32 cellular contexts compared by ENCODE assay signal in genomic region chr3:142914286-142914811, GRCh38. TPM values are rescaled to one million over a fixed set of nuclear protein-coding genes. Genes with fewer than 3 reads are reported as not detected.
"Had no signal": no experiment of that assay in that cellular context is flagged by ENCODE, and none has a peak within 500 bp of the region (broad histone marks: within the 10 kb centered on the region; RNA-seq: fewer than 3 reads in every experiment).

No MANE protein-coding gene starts in this region.

- H3K27ac Mint-ChIP-seq: activated CD8-positive, alpha-beta T cell treated with anti-CD3 and anti-CD28 coated beads for 36 hours; activated naive CD8-positive, alpha-beta T cell treated with anti-CD3 and anti-CD28 coated beads for 36 hours; activated T-cell treated with anti-CD3 and anti-CD28 coated beads, Interleukin-2, amount 50 U/mL, for 72 hours; activated T-helper 17 cell treated with anti-CD3 and anti-CD28 coated beads, Interleukin-2, amount 50 U/mL, for 72 hours; IgD-negative memory B cell; T-helper 1 cell treated with Interleukin-12 subunit alpha and Interleukin-12 subunit beta and Interleukin-4 antibody, amounts not matched to agents 30 μg/mL and 1 μg/mL, for 36 hours; T-helper 2 cell treated with Interferon-gamma antibody and Interleukin-4, amounts not matched to agents 5 μg/mL and 100 μg/mL, for 36 hours had no signal

- H3K9ac ChIP-seq: SK-N-SH had no signal

- FAIRE-seq: TTC549 had no signal

- H3K4me1 Mint-ChIP-seq: activated naive CD8-positive, alpha-beta T cell treated with anti-CD3 and anti-CD28 coated beads for 36 hours; activated T-helper 17 cell treated with anti-CD3 and anti-CD28 coated beads, Interleukin-2, amount 50 U/mL, for 72 hours had no signal

- H3K4me3 ChIP-seq: Peyer's patch, SJSA1 had no signal

- H3K27ac ChIP-seq: brain microvascular endothelial cell, Peyer's patch, SJSA1 had no signal

- H3K36me3 Mint-ChIP-seq: activated naive CD8-positive, alpha-beta T cell treated with anti-CD3 and anti-CD28 coated beads for 36 hours; IgD-negative memory B cell had no signal

- ATAC-seq: activated CD8-positive, alpha-beta T cell treated with anti-CD3 and anti-CD28 coated beads for 36 hours; activated T-cell treated with anti-CD3 and anti-CD28 coated beads, Interleukin-2, amount 50 U/mL, for 72 hours; activated T-helper 17 cell treated with anti-CD3 and anti-CD28 coated beads, Interleukin-2, amount 50 U/mL, for 72 hours; PC-3 had no signal

- DNase-seq: activated CD8-positive, alpha-beta T cell treated with anti-CD3 and anti-CD28 coated beads for 36 hours; activated effector memory CD4-positive, alpha-beta T cell treated with anti-CD3 and anti-CD28 coated beads, Interleukin-2, amount 50 U/mL, for 16 hours; activated naive CD4-positive, alpha-beta T cell; activated naive CD4-positive, alpha-beta T cell treated with anti-CD3 and anti-CD28 coated beads, Interleukin-2, amount 50 U/mL, for 16 hours; activated naive CD8-positive, alpha-beta T cell treated with anti-CD3 and anti-CD28 coated beads for 36 hours; activated T-cell treated with anti-CD3 and anti-CD28 coated beads, Interleukin-2, amount 50 U/mL, for 1 hour; activated T-cell treated with anti-CD3 and anti-CD28 coated beads, Interleukin-2, amount 50 U/mL, for 72 hours; amniotic stem cell; aorta; brain microvascular endothelial cell; central memory CD4-positive, alpha-beta T cell; KG1; NCI-H1105; NCI-H1417 treated with DMSO at 0.1 percent for 48 hours; NCI-H187 treated with DMSO at 0.1 percent for 48 hours; NCI-H2081; NCI-H226; NCI-H446 treated with DMSO at 0.1 percent for 48 hours; NCI-H524; PC-3; Peyer's patch; RPMI8226; SHP77 treated with DMSO at 0.1 percent for 48 hours; SK-N-SH had no signal

- H3K9me3 ChIP-seq: Peyer's patch, SJSA1, SK-N-SH had no signal

- H3K9me3 Mint-ChIP-seq: activated CD8-positive, alpha-beta T cell treated with anti-CD3 and anti-CD28 coated beads for 36 hours; activated naive CD8-positive, alpha-beta T cell treated with anti-CD3 and anti-CD28 coated beads for 36 hours; activated T-cell treated with anti-CD3 and anti-CD28 coated beads, Interleukin-2, amount 50 U/mL, for 72 hours; IgD-negative memory B cell; T-helper 1 cell treated with Interleukin-12 subunit alpha and Interleukin-12 subunit beta and Interleukin-4 antibody, amounts not matched to agents 30 μg/mL and 1 μg/mL, for 36 hours; T-helper 2 cell treated with Interferon-gamma antibody and Interleukin-4, amounts not matched to agents 5 μg/mL and 100 μg/mL, for 36 hours had no signal

- H3K36me3 ChIP-seq: brain microvascular endothelial cell, Peyer's patch, SJSA1 had no signal

- H3K27me3 ChIP-seq: brain microvascular endothelial cell, Peyer's patch had no signal

- H3K4me3 Mint-ChIP-seq: activated CD8-positive, alpha-beta T cell treated with anti-CD3 and anti-CD28 coated beads for 36 hours; activated naive CD8-positive, alpha-beta T cell treated with anti-CD3 and anti-CD28 coated beads for 36 hours; activated T-cell treated with anti-CD3 and anti-CD28 coated beads, Interleukin-2, amount 50 U/mL, for 72 hours; activated T-helper 17 cell treated with anti-CD3 and anti-CD28 coated beads, Interleukin-2, amount 50 U/mL, for 72 hours; T-helper 1 cell treated with Interleukin-12 subunit alpha and Interleukin-12 subunit beta and Interleukin-4 antibody, amounts not matched to agents 30 μg/mL and 1 μg/mL, for 36 hours; T-helper 2 cell treated with Interferon-gamma antibody and Interleukin-4, amounts not matched to agents 5 μg/mL and 100 μg/mL, for 36 hours had no signal

- H3K4me2 ChIP-seq: SK-N-SH had no signal

- H3K4me1 ChIP-seq: Peyer's patch, SJSA1 had no signal

RNA-seq across cellular contexts. Expression of gene PCOLCE2, which starts 25.5 kb away (rescaled TPM):
- total RNA-seq: activated T-cell treated with anti-CD3 and anti-CD28 coated beads, Interleukin-2, amount 50 U/mL, for 72 hours had no signal
- polyA plus RNA-seq: IgD-negative memory B cell had no signal

RNA-seq across cellular contexts. Expression of gene PAQR9, which starts 49.1 kb away (rescaled TPM):
- total RNA-seq: activated CD8-positive, alpha-beta memory T cell treated with anti-CD3 and anti-CD28 coated beads for 36 hours; activated CD8-positive, alpha-beta T cell treated with anti-CD3 and anti-CD28 coated beads for 36 hours; activated naive CD8-positive, alpha-beta T cell treated with anti-CD3 and anti-CD28 coated beads for 36 hours; activated T-cell treated with anti-CD3 and anti-CD28 coated beads, Interleukin-2, amount 50 U/mL, for 72 hours; activated T-helper 17 cell treated with anti-CD3 and anti-CD28 coated beads, Interleukin-2, amount 50 U/mL, for 72 hours; aorta; LHCN-M2; PC-3; Peyer's patch; SJSA1 had no signal
- polyA plus RNA-seq: aorta, IgD-negative memory B cell had no signal
